In genomic region chr9:136664799-136665082, GRCh38 we compare ENCODE assay signal across 1 cellular context.
TF ChIP-seq lines count a peak whose summit lies in the region.

No MANE protein-coding gene starts in this region.

TF ChIP-seq in WTC11, 78 proteins besides CTCF, POLR2A, EP300 and RAD21 (continued from another document):
- TF ChIP-seq, protein P1, sequence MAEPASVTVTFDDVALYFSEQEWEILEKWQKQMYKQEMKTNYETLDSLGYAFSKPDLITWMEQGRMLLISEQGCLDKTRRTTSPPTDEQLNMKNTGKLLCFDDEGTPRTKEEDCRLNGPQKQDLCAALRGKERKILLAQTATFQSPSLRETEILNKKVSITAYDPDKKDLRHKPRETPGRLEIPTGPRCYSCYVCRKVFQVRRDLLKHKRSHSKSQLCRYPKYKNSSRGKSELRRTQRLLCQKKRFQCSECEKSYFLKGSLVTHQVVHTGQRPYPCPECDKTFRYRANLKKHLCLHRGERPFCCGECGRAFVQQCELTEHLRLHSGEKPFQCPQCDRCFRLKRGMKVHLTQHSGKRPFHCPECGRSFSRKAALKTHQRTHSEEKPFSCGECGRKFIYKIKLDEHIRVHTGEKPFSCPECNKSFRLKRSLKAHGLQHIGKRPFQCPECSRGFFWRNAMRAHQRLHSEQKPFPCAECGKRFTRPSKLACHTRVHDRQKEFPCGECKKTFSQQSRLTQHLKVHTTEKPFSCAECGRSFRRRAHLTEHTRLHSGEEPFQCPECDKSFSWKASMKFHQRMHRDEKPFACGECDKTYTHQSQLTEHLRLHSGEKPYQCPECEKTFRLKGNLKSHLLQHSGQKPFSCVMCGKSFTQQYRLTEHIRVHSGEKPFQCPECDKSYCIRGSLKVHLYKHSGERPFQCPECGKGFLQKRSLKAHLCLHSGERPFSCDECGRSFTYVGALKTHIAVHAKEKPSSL (CRISPR knock-in tag; conservative IDR thresholded peaks at IDR 0.05), result no peak
- TF ChIP-seq E2F4 (CRISPR knock-in tag; IDR thresholded peaks at IDR 0.05; ENCODE audit: borderline replicate concordance, low read depth), result no peak
- TF ChIP-seq, protein P2, sequence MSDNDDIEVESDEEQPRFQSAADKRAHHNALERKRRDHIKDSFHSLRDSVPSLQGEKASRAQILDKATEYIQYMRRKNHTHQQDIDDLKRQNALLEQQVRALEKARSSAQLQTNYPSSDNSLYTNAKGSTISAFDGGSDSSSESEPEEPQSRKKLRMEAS (CRISPR knock-in tag; IDR thresholded peaks at IDR 0.05), result no peak
- TF ChIP-seq HMGA2 (CRISPR knock-in tag; IDR thresholded peaks at IDR 0.05), result no peak
- TF ChIP-seq ZBTB43 (CRISPR knock-in tag; IDR thresholded peaks at IDR 0.05), result no peak
- TF ChIP-seq, protein P3, sequence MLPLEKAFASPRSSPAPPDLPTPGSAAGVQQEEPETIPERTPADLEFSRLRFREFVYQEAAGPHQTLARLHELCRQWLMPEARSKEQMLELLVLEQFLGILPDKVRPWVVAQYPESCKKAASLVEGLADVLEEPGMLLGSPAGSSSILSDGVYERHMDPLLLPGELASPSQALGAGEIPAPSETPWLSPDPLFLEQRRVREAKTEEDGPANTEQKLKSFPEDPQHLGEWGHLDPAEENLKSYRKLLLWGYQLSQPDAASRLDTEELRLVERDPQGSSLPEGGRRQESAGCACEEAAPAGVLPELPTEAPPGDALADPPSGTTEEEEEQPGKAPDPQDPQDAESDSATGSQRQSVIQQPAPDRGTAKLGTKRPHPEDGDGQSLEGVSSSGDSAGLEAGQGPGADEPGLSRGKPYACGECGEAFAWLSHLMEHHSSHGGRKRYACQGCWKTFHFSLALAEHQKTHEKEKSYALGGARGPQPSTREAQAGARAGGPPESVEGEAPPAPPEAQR (CRISPR knock-in tag; IDR thresholded peaks at IDR 0.05), result no peak
- no peak for TF ChIP-seq USF1 (CRISPR knock-in tag; IDR thresholded peaks at IDR 0.05)
- TF ChIP-seq ZNF317 (CRISPR knock-in tag; IDR thresholded peaks at IDR 0.05; ENCODE audit: borderline replicate concordance, low read depth), result no peak
- no peak for TF ChIP-seq ZNF138 (CRISPR knock-in tag; conservative IDR thresholded peaks at IDR 0.05)
- no peak for TF ChIP-seq NFATC4 (CRISPR knock-in tag; IDR thresholded peaks at IDR 0.05)
- TF ChIP-seq RELA (CRISPR knock-in tag; IDR thresholded peaks at IDR 0.05; ENCODE audit: borderline replicate concordance), result no peak
- no peak for TF ChIP-seq ZNF121 (CRISPR knock-in tag; IDR thresholded peaks at IDR 0.05)
